10 cellular contexts compared by ENCODE assay signal in the genomic region with DNA sequence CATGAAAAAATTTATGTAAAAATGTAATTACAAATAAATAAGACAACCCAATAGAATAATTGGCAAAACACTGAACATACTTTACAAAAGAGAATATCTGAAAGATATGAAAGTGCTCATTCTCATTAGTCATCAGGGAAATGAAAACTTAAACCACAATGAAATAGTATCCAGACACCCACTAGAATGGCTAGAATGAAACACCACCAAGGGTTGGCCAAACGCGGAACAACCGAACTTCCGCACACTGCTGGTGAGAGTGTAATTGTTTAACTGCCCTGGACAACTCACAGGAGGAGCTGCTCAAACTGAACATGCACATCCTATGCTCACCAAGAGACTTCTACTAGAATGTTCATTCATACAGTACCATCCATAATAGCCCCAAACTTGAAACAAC. TPM values are rescaled to one million over a fixed set of nuclear protein-coding genes. Genes with fewer than 3 reads are reported as not detected.
DNase-seq lines count a peak whose midpoint lies in the region; ATAC-seq, FAIRE-seq and TF ChIP-seq lines count a peak whose summit lies in the region.
"Had no signal": no experiment of that assay in that cellular context is flagged by ENCODE, and none has a peak within 500 bp of the region (broad histone marks: within the 10 kb centered on the region; RNA-seq: fewer than 3 reads in every experiment).

No MANE protein-coding gene starts in this region.

- TF ChIP-seq EP300 in upper lobe of left lung (IDR thresholded peaks at IDR 0.05), result no peak

- TF ChIP-seq CTCF in astrocyte (IDR thresholded peaks at IDR 0.05; ENCODE audit: insufficient read depth, low read depth, low read length) (no peak), upper lobe of left lung (IDR thresholded peaks at IDR 0.05) (no peak)

- FAIRE-seq in astrocyte (lab: Jason Lieb, UNC), result no peak

- no peaks in the 10 kb centered on the region for H3K4me1 Mint-ChIP-seq in astrocyte (ENCODE audit: low read depth, unreplicated experiment)

- H3K27me3 ChIP-seq in astrocyte (ENCODE audit: insufficient read depth, low read length), result peaks cover 5% of the 10 kb centered on the region
- no peaks in the 10 kb centered on the region for H3K27me3 ChIP-seq in upper lobe of left lung
- H3K27me3 ChIP-seq: heart left ventricle had no signal

- H3K27me3 Mint-ChIP-seq in astrocyte (ENCODE audit: low read depth, unreplicated experiment), result peaks cover 19% of the 10 kb centered on the region

- H3K27ac Mint-ChIP-seq in astrocyte (ENCODE audit: unreplicated experiment), result no peak overlapping the region

- no peaks in the 10 kb centered on the region for H3K4me1 ChIP-seq in astrocyte (ENCODE audit: insufficient read depth, low read length)
- peaks cover 4 to 23% (median 11%) of the 10 kb centered on the region in 4 donors for H3K4me1 ChIP-seq in upper lobe of left lung

- no peak overlapping the region for H3K4me3 Mint-ChIP-seq in astrocyte (ENCODE audit: unreplicated experiment)

- H3K4me3 ChIP-seq in astrocyte (ENCODE audit: insufficient read depth, low read depth, low read length) (no peak overlapping the region), upper lobe of left lung (no peak overlapping the region)
- H3K4me3 ChIP-seq: heart left ventricle had no signal

- no peak overlapping the region for H3K9ac ChIP-seq in astrocyte (ENCODE audit: low read length)

- 73 to 75% methylated on average over 4 of the region's 4 CpGs for WGBS in upper lobe of left lung, 2 donors

- DNase-seq in stimulated activated CD4-positive, alpha-beta T cell treated with anti-CD3 and anti-CD28 coated beads, Interleukin-2, amount 100 ng/mL, for 24 hours, result peak; percentile 30 to 45
- DNase-seq in stimulated activated CD4-positive, alpha-beta T cell treated with anti-CD3 and anti-CD28 coated beads, Interleukin-12 subunit alpha, Interleukin-12 subunit beta, amount 100 ng/mL, for 4 hours, result no peak
- peak; percentile 89 for DNase-seq in MV-4-11 (lab: John Stamatoyannopoulos, UW)
- DNase-seq in astrocyte (ENCODE audit: low read depth), result peak; percentile 65
- DNase-seq in upper lobe of left lung, result peak in 1 of 2 donors; percentile 64
- DNase-seq in NCI-H2081 treated with DMSO at 0.1 percent for 48 hours (lab: John Stamatoyannopoulos, UW), result no peak
- no peak for DNase-seq in hippocampal formation (lab: John Stamatoyannopoulos, UW)
- no peak for DNase-seq in SW 1271 (lab: John Stamatoyannopoulos, UW)

- peak overlapping the region; percentile 41 for H3K4me2 ChIP-seq in astrocyte (ENCODE audit: low read length)

- no peaks in the 10 kb centered on the region for H3K36me3 Mint-ChIP-seq in astrocyte (ENCODE audit: low read depth, unreplicated experiment)

- no peaks in the 10 kb centered on the region for H3K36me3 ChIP-seq in astrocyte (ENCODE audit: insufficient read depth, low read length)
- no peaks in the 10 kb centered on the region for H3K36me3 ChIP-seq in upper lobe of left lung
- H3K36me3 ChIP-seq: heart left ventricle had no signal

- no peaks in the 10 kb centered on the region for H4K20me1 ChIP-seq in astrocyte (ENCODE audit: insufficient read depth, low read length)

- TF ChIP-seq POLR2A in upper lobe of left lung (IDR thresholded peaks at IDR 0.05), result peak in 1 of 4 donors; percentile 47

- no peaks in the 10 kb centered on the region for H3K79me2 ChIP-seq in astrocyte (ENCODE audit: insufficient read depth, low read length)

- ATAC-seq in upper lobe of left lung (ENCODE audit: low FRiP score in 2 of 2), result peak in 1 of 2 donors; percentile 85
- ATAC-seq: HCT116 had no signal

- no peaks in the 10 kb centered on the region for H3K9me3 ChIP-seq in astrocyte (ENCODE audit: insufficient read depth, low read depth, low read length)
- no peaks in the 10 kb centered on the region for H3K9me3 ChIP-seq in upper lobe of left lung
- H3K9me3 ChIP-seq: heart left ventricle had no signal

- H3K27ac ChIP-seq in astrocyte (ENCODE audit: low read depth, low read length) (no peak overlapping the region), upper lobe of left lung (peak overlapping the region in 3 of 4 donors; percentile 22 to 54 (median 40))

- no peak overlapping the region for H2AFZ ChIP-seq in astrocyte (ENCODE audit: low read depth, low read length)

- H3K9me3 Mint-ChIP-seq in astrocyte (ENCODE audit: unreplicated experiment), result no peaks in the 10 kb centered on the region

RNA-seq across cellular contexts. Expression of a gene that starts 5.8 kb away (rescaled TPM):
- 56.2 and 59.2 TPM in 2 replicates for total RNA-seq in astrocyte
- 100 to 1,000 TPM in 1 of 6 donors, 10 to 100 TPM in 5; 77.4 to 112 (median 92.7) TPM for total RNA-seq in upper lobe of left lung

RNA-seq across cellular contexts. Expression of a gene that starts 10.4 kb away (rescaled TPM):
- total RNA-seq in astrocyte, result 6.2 and 7.5 TPM in 2 replicates
- total RNA-seq in upper lobe of left lung, result 10 to 100 TPM; 21.6 to 77.5 (median 37.9) TPM

Comparison
In these comparisons a context has a peak if more than half of its experiments do, and no peak if none do; other contexts are left out.
1. DNase-seq: peak in stimulated activated CD4-positive, alpha-beta T cell treated with anti-CD3 and anti-CD28 coated beads, Interleukin-2, amount 100 ng/mL, for 24 hours (2 of 2), MV-4-11 (single experiment) and astrocyte (single experiment); none in stimulated activated CD4-positive, alpha-beta T cell treated with anti-CD3 and anti-CD28 coated beads, Interleukin-12 subunit alpha, Interleukin-12 subunit beta, amount 100 ng/mL, for 4 hours (single experiment), NCI-H2081 treated with DMSO at 0.1 percent for 48 hours (single experiment), hippocampal formation (0 of 2) and SW 1271 (0 of 2).